11 cellular contexts compared by ENCODE assay signal in genomic region chr2:240690421-240691074, GRCh38. TPM values are rescaled to one million over a fixed set of nuclear protein-coding genes. Genes with fewer than 3 reads are reported as not detected.
"Had no signal": no experiment of that assay in that cellular context is flagged by ENCODE, and none has a peak within 500 bp of the region (broad histone marks: within the 10 kb centered on the region; RNA-seq: fewer than 3 reads in every experiment).

No MANE protein-coding gene starts in this region.

RNA-seq across cellular contexts. Expression of gene AQP12A, which starts 1.1 kb away (rescaled TPM):
- total RNA-seq: activated naive CD4-positive, alpha-beta T cell treated with anti-CD3 and anti-CD28 coated beads for 36 hours; adrenal gland; cardiac septum; fibroblast of lung; lower leg skin; myocyte; neural crest cell; ovary; sciatic nerve; thoracic aorta; urinary bladder had no signal
- polyA plus RNA-seq: adrenal gland, fibroblast of lung, ovary, urinary bladder had no signal

RNA-seq across cellular contexts. Expression of gene AQP12B, which starts 7.9 kb away (rescaled TPM):
- total RNA-seq: activated naive CD4-positive, alpha-beta T cell treated with anti-CD3 and anti-CD28 coated beads for 36 hours; adrenal gland; cardiac septum; fibroblast of lung; lower leg skin; myocyte; neural crest cell; sciatic nerve; thoracic aorta; urinary bladder had no signal
- polyA plus RNA-seq: fibroblast of lung, ovary, urinary bladder had no signal
